ENCODE assay signal across 1 cellular context in genomic region chrX:119880552-119881437, GRCh38.
A peak's percentile ranks its signal among the peaks of the same experiment; 100 is the strongest.
TF ChIP-seq lines count a peak whose summit lies in the region.

No MANE protein-coding gene starts in this region.

TF ChIP-seq in K562, 482 proteins besides CTCF, POLR2A, EP300 and RAD21:
- TF ChIP-seq RCOR1 (IDR thresholded peaks at IDR 0.05; ENCODE audit: borderline replicate concordance in 1 of 2, low read depth in 2 of 2, low read length in 2 of 2): peak in 1 of 2 experiments; percentile 65; a peak in 1 of 4 replicates
- TF ChIP-seq TCF15 (CRISPR knock-in tag; IDR thresholded peaks at IDR 0.05): no peak
- TF ChIP-seq TOE1 (IDR thresholded peaks at IDR 0.05; ENCODE audit: borderline replicate concordance): no peak
- TF ChIP-seq TOE1 (CRISPR knock-in tag; IDR thresholded peaks at IDR 0.05; ENCODE audit: borderline replicate concordance, low read depth): no peak
- TF ChIP-seq, protein P1, sequence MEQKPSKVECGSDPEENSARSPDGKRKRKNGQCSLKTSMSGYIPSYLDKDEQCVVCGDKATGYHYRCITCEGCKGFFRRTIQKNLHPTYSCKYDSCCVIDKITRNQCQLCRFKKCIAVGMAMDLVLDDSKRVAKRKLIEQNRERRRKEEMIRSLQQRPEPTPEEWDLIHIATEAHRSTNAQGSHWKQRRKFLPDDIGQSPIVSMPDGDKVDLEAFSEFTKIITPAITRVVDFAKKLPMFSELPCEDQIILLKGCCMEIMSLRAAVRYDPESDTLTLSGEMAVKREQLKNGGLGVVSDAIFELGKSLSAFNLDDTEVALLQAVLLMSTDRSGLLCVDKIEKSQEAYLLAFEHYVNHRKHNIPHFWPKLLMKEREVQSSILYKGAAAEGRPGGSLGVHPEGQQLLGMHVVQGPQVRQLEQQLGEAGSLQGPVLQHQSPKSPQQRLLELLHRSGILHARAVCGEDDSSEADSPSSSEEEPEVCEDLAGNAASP (IDR thresholded peaks at IDR 0.05): no peak
- TF ChIP-seq DEAF1 (CRISPR knock-in tag; IDR thresholded peaks at IDR 0.05): 0 out of 2 replicates have a peak, but pooled peaks have one; percentile 23
- TF ChIP-seq XRCC5 (IDR thresholded peaks at IDR 0.05; ENCODE audit: low read depth, low read length): no peak
- TF ChIP-seq TGIF2 (CRISPR knock-in tag; IDR thresholded peaks at IDR 0.05): no peak
- TF ChIP-seq DNMT1 (IDR thresholded peaks at IDR 0.05): no peak
- TF ChIP-seq NRF1 (conservative IDR thresholded peaks at IDR 0.05 in 1 of 2, IDR thresholded peaks at IDR 0.05 in 1 of 2): peak; percentile 55 to 57; a peak in 3 of 4 replicates
- TF ChIP-seq ELF4 (CRISPR knock-in tag; IDR thresholded peaks at IDR 0.05): 0 out of 2 replicates have a peak, but pooled peaks have one; percentile 13
- TF ChIP-seq ZNF316 (IDR thresholded peaks at IDR 0.05): no peak
- TF ChIP-seq NUFIP1 (IDR thresholded peaks at IDR 0.05; ENCODE audit: partially characterized antibody): no peak
- no peak for TF ChIP-seq ZNF76 (CRISPR knock-in tag; IDR thresholded peaks at IDR 0.05; ENCODE audit: borderline replicate concordance)
- TF ChIP-seq TAF15 (IDR thresholded peaks at IDR 0.05; ENCODE audit: low read depth, low read length): no peak
- TF ChIP-seq TSC22D4 (tag; IDR thresholded peaks at IDR 0.05): no peak
- no peak for TF ChIP-seq ZNF696 (CRISPR knock-in tag; conservative IDR thresholded peaks at IDR 0.05)
- no peak for TF ChIP-seq THAP12 (CRISPR knock-in tag; IDR thresholded peaks at IDR 0.05)
- 0 out of 2 replicates have a peak, but pooled peaks have one; percentile 33 for TF ChIP-seq SP1 (CRISPR knock-in tag; IDR thresholded peaks at IDR 0.05)
- TF ChIP-seq ZNF561 (CRISPR knock-in tag; conservative IDR thresholded peaks at IDR 0.05): no peak
- TF ChIP-seq NFXL1 (CRISPR knock-in tag; IDR thresholded peaks at IDR 0.05): no peak
- TF ChIP-seq ZNF830 (CRISPR knock-in tag; IDR thresholded peaks at IDR 0.05): no peak
- TF ChIP-seq PML (IDR thresholded peaks at IDR 0.05; ENCODE audit: low read length): no peak
- no peak for TF ChIP-seq ZNF384 (IDR thresholded peaks at IDR 0.05; ENCODE audit: low read depth, low read length)
- peak; percentile 54; the same call in 1 of the 2 replicates for TF ChIP-seq SMC3 (conservative IDR thresholded peaks at IDR 0.05; ENCODE audit: insufficient read depth, low read depth, low read length)
- no peak for TF ChIP-seq NCOA2 (IDR thresholded peaks at IDR 0.05; ENCODE audit: partially characterized antibody in 2 of 2)
- TF ChIP-seq ZBTB8A (IDR thresholded peaks at IDR 0.05; ENCODE audit: partially characterized antibody): no peak
- TF ChIP-seq, protein P2, sequence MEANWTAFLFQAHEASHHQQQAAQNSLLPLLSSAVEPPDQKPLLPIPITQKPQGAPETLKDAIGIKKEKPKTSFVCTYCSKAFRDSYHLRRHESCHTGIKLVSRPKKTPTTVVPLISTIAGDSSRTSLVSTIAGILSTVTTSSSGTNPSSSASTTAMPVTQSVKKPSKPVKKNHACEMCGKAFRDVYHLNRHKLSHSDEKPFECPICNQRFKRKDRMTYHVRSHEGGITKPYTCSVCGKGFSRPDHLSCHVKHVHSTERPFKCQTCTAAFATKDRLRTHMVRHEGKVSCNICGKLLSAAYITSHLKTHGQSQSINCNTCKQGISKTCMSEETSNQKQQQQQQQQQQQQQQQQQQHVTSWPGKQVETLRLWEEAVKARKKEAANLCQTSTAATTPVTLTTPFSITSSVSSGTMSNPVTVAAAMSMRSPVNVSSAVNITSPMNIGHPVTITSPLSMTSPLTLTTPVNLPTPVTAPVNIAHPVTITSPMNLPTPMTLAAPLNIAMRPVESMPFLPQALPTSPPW (CRISPR knock-in tag; IDR thresholded peaks at IDR 0.05): no peak
- no peak for TF ChIP-seq SP2 (IDR thresholded peaks at IDR 0.05; ENCODE audit: extremely low read depth, low read depth, low read length, poor library complexity, severe bottlenecking)
- TF ChIP-seq ESRRB (CRISPR knock-in tag; IDR thresholded peaks at IDR 0.05; ENCODE audit: borderline replicate concordance): no peak
- TF ChIP-seq YY1 (IDR thresholded peaks at IDR 0.05; ENCODE audit: borderline replicate concordance in 1 of 3, control insufficient read depth in 1 of 3, extremely low read depth in 1 of 3, insufficient read depth in 3 of 3, insufficient read length in 1 of 3, insufficient replicate concordance in 2 of 3, low read depth in 1 of 3, low read length in 2 of 3): peak in 1 of 3 experiments; percentile 50
- no peak for TF ChIP-seq PREB (CRISPR knock-in tag; IDR thresholded peaks at IDR 0.05)
TF ChIP-seq in K562: peak in this region for 7.
